ENCODE assay signal across 22 cellular contexts in the genomic region with DNA sequence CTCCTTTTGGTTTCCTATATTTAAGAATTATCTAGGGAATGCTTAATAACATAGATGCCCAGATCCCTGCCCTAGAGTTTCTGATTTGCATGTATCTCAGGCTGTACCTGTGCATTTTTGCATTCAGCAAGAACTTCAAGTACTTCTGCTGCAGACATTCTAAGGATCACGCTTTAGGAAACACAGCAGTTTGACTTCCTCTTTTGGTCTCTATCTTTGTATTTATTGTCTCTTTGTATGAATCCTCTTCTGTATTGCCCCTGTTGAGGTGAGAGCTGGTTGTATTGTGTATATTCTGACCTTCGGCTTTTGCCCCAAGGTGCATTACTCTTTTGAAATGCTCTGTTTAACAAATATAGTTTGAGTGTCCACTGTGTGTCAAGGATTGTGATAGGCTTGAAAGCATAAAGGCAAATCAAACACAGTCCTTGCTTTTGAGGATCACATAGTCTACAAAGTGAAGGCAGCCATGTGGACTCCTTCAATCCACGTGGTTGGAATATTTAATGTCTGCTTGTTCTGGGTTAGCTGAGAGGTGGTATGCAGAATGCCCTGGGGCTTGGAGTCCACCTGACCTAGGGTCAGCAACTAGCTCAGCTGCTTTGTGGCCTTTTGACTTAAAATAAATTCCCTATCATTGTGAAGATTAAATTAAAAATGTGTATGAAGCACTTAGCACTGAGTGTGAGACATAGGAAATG.
DNase-seq lines count a peak whose midpoint lies in the region; ATAC-seq and TF ChIP-seq lines count a peak whose summit lies in the region.
"Had no signal": no experiment of that assay in that cellular context is flagged by ENCODE, and none has a peak within 500 bp of the region (broad histone marks: within the 10 kb centered on the region; RNA-seq: fewer than 3 reads in every experiment).

No MANE protein-coding gene starts in this region.

- no peak overlapping the region for H3K4me3 ChIP-seq in NB4 (ENCODE audit: low read depth, low read length)
- H3K4me3 ChIP-seq in liver (ENCODE audit: low read depth in 1 of 3, low read length in 3 of 3) = no peak overlapping the region
- H3K4me3 ChIP-seq in SJCRH30 = no peak overlapping the region

- 52% methylated on average over 3 of the region's 3 CpGs for WGBS in liver

- TF ChIP-seq CTCF in NB4 (IDR thresholded peaks at IDR 0.05; ENCODE audit: low read depth, low read length) = no peak
- no peak for TF ChIP-seq CTCF in liver (IDR thresholded peaks at IDR 0.05; ENCODE audit: low read depth, low read length, missing input control)
- no peak for TF ChIP-seq CTCF in omental fat pad (IDR thresholded peaks at IDR 0.05)

- peaks cover 0 to 7% (median 4%) of the 10 kb centered on the region in 4 donors for H3K4me1 ChIP-seq in liver (ENCODE audit: control insufficient read depth in 4 of 4, insufficient read depth in 4 of 4, low read length in 3 of 4)
- H3K4me1 ChIP-seq in SJCRH30 = no peaks in the 10 kb centered on the region

- TF ChIP-seq POLR2A in NB4 (IDR thresholded peaks at IDR 0.05; ENCODE audit: extremely low read depth, insufficient read length) = no peak

- DNase-seq in NB4 (ENCODE audit: low read depth) (peak; percentile 49), SJCRH30 (no peak), omental fat pad (ENCODE audit: low spot score) (no peak), 8988T (no peak)
- DNase-seq in activated CD8-positive, alpha-beta memory T cell treated with anti-CD3 and anti-CD28 coated beads, Interleukin-2, amount 50 U/mL, for 4 hours = no peak
- DNase-seq: activated B cell treated with CpG ODN at 0.5 μM for 24 hours; activated CD8-positive, alpha-beta memory T cell treated with anti-CD3 and anti-CD28 coated beads for 24 hours; activated naive CD8-positive, alpha-beta T cell treated with anti-CD3 and anti-CD28 coated beads, Interleukin-2, amount 50 U/mL, for 24 hours; brain microvascular endothelial cell; DND-41; endodermal cell; left cardiac atrium; midbrain; NCI-H1092 treated with DMSO at 0.1 percent for 48 hours; NCI-H524; SHP77; stimulated activated CD8-positive, alpha-beta memory T cell treated with anti-CD3 and anti-CD28 coated beads, Interleukin-4, amount 100 ng/mL, for 48 hours; T-helper 17 cell had no signal

- no peak for TF ChIP-seq RAD21 in liver (IDR thresholded peaks at IDR 0.05)

- H3K9ac ChIP-seq in liver (ENCODE audit: low read depth in 1 of 2, low read length in 2 of 2) = no peak overlapping the region

- H3K36me3 ChIP-seq in liver (ENCODE audit: control insufficient read depth in 4 of 4, insufficient read depth in 3 of 4, low read depth in 1 of 4, low read length in 3 of 4) = no peaks in the 10 kb centered on the region
- H3K36me3 ChIP-seq in SJCRH30 = no peaks in the 10 kb centered on the region; the same call in 1 of the 2 replicates
- H3K36me3 ChIP-seq: brain microvascular endothelial cell had no signal

- ATAC-seq in GM18867 (IDR thresholded peaks at IDR 0.05; ENCODE audit: unreplicated experiment) = peak; percentile 55
- ATAC-seq in HG02852 (IDR thresholded peaks at IDR 0.05; ENCODE audit: unreplicated experiment) = peak; percentile 64
- no peak for ATAC-seq in omental fat pad (ENCODE audit: low FRiP score)
- ATAC-seq: activated naive CD8-positive, alpha-beta T cell treated with anti-CD3 and anti-CD28 coated beads, Interleukin-2, amount 50 U/mL, for 24 hours; activated T-helper 17 cell treated with anti-CD3 and anti-CD28 coated beads, Interleukin-2, amount 50 U/mL, for 72 hours; left cardiac atrium; T-helper 17 cell had no signal

- H3K9me3 ChIP-seq in liver (ENCODE audit: control insufficient read depth in 4 of 4, low read length in 3 of 4) (no peaks in the 10 kb centered on the region), SJCRH30 (replicated peaks) (no peaks in the 10 kb centered on the region)

- H3K27me3 ChIP-seq in liver (ENCODE audit: control insufficient read depth in 4 of 4, insufficient read depth in 4 of 4, low read length in 3 of 4) = no peaks in the 10 kb centered on the region
- no peaks in the 10 kb centered on the region for H3K27me3 ChIP-seq in SJCRH30
- H3K27me3 ChIP-seq: brain microvascular endothelial cell had no signal

- H3K27ac ChIP-seq in liver (ENCODE audit: low read depth in 1 of 2, low read length in 2 of 2) (no peak overlapping the region), SJCRH30 (no peak overlapping the region)
- H3K27ac ChIP-seq: brain microvascular endothelial cell had no signal

TF ChIP-seq in liver, 16 proteins besides CTCF, POLR2A, EP300 and RAD21:
- TF ChIP-seq RXRA (IDR thresholded peaks at IDR 0.05) (peak; percentile 31 to 59), EGR1 (IDR thresholded peaks at IDR 0.05; ENCODE audit: low read depth in 2 of 2) (no peak), HNF4A (conservative IDR thresholded peaks at IDR 0.05) (peak; percentile 68 to 69), SP1 (IDR thresholded peaks at IDR 0.05) (no peak), TAF1 (conservative IDR thresholded peaks at IDR 0.05) (no peak), NR2F2 (IDR thresholded peaks at IDR 0.05) (no peak), YY1 (IDR thresholded peaks at IDR 0.05) (no peak), HNF4G (IDR thresholded peaks at IDR 0.05) (no peak), FOXA1 (IDR thresholded peaks at IDR 0.05) (no peak)
- TF ChIP-seq, protein P1, sequence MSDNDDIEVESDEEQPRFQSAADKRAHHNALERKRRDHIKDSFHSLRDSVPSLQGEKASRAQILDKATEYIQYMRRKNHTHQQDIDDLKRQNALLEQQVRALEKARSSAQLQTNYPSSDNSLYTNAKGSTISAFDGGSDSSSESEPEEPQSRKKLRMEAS (IDR thresholded peaks at IDR 0.05) = no peak
- TF ChIP-seq, protein P2, sequence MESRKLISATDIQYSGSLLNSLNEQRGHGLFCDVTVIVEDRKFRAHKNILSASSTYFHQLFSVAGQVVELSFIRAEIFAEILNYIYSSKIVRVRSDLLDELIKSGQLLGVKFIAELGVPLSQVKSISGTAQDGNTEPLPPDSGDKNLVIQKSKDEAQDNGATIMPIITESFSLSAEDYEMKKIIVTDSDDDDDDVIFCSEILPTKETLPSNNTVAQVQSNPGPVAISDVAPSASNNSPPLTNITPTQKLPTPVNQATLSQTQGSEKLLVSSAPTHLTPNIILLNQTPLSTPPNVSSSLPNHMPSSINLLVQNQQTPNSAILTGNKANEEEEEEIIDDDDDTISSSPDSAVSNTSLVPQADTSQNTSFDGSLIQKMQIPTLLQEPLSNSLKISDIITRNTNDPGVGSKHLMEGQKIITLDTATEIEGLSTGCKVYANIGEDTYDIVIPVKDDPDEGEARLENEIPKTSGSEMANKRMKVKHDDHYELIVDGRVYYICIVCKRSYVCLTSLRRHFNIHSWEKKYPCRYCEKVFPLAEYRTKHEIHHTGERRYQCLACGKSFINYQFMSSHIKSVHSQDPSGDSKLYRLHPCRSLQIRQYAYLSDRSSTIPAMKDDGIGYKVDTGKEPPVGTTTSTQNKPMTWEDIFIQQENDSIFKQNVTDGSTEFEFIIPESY (IDR thresholded peaks at IDR 0.05) = no peak
- TF ChIP-seq, protein P3, sequence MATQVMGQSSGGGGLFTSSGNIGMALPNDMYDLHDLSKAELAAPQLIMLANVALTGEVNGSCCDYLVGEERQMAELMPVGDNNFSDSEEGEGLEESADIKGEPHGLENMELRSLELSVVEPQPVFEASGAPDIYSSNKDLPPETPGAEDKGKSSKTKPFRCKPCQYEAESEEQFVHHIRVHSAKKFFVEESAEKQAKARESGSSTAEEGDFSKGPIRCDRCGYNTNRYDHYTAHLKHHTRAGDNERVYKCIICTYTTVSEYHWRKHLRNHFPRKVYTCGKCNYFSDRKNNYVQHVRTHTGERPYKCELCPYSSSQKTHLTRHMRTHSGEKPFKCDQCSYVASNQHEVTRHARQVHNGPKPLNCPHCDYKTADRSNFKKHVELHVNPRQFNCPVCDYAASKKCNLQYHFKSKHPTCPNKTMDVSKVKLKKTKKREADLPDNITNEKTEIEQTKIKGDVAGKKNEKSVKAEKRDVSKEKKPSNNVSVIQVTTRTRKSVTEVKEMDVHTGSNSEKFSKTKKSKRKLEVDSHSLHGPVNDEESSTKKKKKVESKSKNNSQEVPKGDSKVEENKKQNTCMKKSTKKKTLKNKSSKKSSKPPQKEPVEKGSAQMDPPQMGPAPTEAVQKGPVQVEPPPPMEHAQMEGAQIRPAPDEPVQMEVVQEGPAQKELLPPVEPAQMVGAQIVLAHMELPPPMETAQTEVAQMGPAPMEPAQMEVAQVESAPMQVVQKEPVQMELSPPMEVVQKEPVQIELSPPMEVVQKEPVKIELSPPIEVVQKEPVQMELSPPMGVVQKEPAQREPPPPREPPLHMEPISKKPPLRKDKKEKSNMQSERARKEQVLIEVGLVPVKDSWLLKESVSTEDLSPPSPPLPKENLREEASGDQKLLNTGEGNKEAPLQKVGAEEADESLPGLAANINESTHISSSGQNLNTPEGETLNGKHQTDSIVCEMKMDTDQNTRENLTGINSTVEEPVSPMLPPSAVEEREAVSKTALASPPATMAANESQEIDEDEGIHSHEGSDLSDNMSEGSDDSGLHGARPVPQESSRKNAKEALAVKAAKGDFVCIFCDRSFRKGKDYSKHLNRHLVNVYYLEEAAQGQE (IDR thresholded peaks at IDR 0.05) = no peak
